1 cellular context compared by ENCODE assay signal in the genomic region with DNA sequence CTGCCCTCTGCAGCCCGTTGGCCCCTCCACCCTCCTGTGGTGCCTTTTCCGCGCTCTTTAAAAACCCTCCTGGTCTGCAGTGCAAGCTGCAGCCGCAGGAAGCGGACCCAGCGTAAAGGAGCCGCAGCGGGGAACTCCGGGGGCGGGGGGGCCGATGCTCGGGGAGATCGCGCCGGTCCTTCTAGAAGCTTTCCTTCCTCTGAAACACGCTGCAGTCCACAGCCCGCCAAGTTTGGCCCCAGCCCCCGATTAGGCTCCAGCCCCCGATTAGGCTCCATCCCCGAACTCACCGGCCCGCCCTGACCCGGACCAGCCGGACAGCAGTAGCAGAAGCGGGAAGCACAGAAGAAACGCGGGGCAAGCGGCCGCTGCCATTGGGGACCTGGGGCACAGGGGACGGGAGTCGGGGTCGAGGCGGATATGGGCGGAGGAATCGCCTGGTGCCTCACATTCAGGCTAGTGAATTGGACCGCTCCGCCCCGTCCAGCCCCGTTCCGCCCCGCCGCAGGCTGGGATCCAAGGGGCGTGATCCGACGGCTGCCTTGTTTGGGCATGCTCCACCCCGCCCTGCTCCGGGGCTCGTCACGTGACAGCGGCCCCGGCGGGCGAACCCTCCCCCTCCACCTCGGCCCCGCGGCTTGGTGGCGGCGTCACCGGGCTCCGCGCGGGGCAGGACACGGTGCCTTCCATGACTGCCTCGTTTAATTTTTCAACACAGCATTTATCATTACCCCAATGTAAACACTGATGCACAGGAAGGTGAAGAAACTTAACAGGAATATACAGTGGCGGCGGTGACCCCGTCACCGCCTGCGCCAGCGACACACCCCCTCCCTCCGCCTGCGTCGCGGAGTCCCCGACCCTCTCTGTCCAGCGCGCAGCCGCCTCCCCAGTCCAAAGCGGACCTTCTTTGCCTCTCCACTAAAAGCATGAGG.
TF ChIP-seq lines count a peak whose summit lies in the region.

No MANE protein-coding gene starts in this region.

TF ChIP-seq in K562, 482 proteins besides CTCF, POLR2A, EP300 and RAD21 (continued from another document and continues in another):
- peak; percentile 91 for TF ChIP-seq KLF13 (tag; IDR thresholded peaks at IDR 0.05; ENCODE audit: borderline replicate concordance, low read depth)
- TF ChIP-seq HLTF (IDR thresholded peaks at IDR 0.05) = no peak
- no peak for TF ChIP-seq BACH1 (tag; IDR thresholded peaks at IDR 0.05)
- TF ChIP-seq, protein P1, sequence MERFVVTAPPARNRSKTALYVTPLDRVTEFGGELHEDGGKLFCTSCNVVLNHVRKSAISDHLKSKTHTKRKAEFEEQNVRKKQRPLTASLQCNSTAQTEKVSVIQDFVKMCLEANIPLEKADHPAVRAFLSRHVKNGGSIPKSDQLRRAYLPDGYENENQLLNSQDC (CRISPR knock-in tag; IDR thresholded peaks at IDR 0.05) = no peak
- TF ChIP-seq, protein P2, sequence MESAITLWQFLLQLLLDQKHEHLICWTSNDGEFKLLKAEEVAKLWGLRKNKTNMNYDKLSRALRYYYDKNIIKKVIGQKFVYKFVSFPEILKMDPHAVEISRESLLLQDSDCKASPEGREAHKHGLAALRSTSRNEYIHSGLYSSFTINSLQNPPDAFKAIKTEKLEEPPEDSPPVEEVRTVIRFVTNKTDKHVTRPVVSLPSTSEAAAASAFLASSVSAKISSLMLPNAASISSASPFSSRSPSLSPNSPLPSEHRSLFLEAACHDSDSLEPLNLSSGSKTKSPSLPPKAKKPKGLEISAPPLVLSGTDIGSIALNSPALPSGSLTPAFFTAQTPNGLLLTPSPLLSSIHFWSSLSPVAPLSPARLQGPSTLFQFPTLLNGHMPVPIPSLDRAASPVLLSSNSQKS (CRISPR knock-in tag; IDR thresholded peaks at IDR 0.05) = no peak
- no peak for TF ChIP-seq MCM7 (IDR thresholded peaks at IDR 0.05)
- TF ChIP-seq NCOA4 (IDR thresholded peaks at IDR 0.05; ENCODE audit: partially characterized antibody) = no peak
- TF ChIP-seq GTF2F1 (IDR thresholded peaks at IDR 0.05; ENCODE audit: low read depth, low read length) = no peak
- TF ChIP-seq ZNF830 (CRISPR knock-in tag; IDR thresholded peaks at IDR 0.05) = no peak; the same call in 1 of the 2 replicates
- TF ChIP-seq ZKSCAN1 (IDR thresholded peaks at IDR 0.05; ENCODE audit: low read depth, low read length) = no peak; the same call in none of the 2 replicates
- no peak for TF ChIP-seq BRD4 (IDR thresholded peaks at IDR 0.05)
- peak; percentile 42; the same call in 1 of the 2 replicates for TF ChIP-seq EP400 (IDR thresholded peaks at IDR 0.05)
- 0 out of 2 replicates have a peak, but pooled peaks have one; percentile 54 for TF ChIP-seq ERF (CRISPR knock-in tag; IDR thresholded peaks at IDR 0.05)
- peak; percentile 85 to 95 for TF ChIP-seq MAZ (CRISPR knock-in tag; conservative IDR thresholded peaks at IDR 0.05 in 1 of 2, IDR thresholded peaks at IDR 0.05 in 1 of 2)
- no peak for TF ChIP-seq ZKSCAN3 (CRISPR knock-in tag; IDR thresholded peaks at IDR 0.05)
- TF ChIP-seq CREM (IDR thresholded peaks at IDR 0.05; ENCODE audit: low read depth) = peak; percentile 81
- no peak for TF ChIP-seq ZC3H4 (CRISPR knock-in tag; IDR thresholded peaks at IDR 0.05; ENCODE audit: borderline replicate concordance)
- TF ChIP-seq FOXK1 (CRISPR knock-in tag; IDR thresholded peaks at IDR 0.05; ENCODE audit: borderline replicate concordance) = no peak
- TF ChIP-seq NBN (IDR thresholded peaks at IDR 0.05; ENCODE audit: low read depth) = no peak
- TF ChIP-seq POU5F1 (IDR thresholded peaks at IDR 0.05; ENCODE audit: borderline replicate concordance, low read depth, low read length, partially characterized antibody) = no peak
- TF ChIP-seq HNRNPUL1 (IDR thresholded peaks at IDR 0.05; ENCODE audit: low read length) = no peak
- TF ChIP-seq DNMT1 (IDR thresholded peaks at IDR 0.05) = no peak
- TF ChIP-seq, protein P3, sequence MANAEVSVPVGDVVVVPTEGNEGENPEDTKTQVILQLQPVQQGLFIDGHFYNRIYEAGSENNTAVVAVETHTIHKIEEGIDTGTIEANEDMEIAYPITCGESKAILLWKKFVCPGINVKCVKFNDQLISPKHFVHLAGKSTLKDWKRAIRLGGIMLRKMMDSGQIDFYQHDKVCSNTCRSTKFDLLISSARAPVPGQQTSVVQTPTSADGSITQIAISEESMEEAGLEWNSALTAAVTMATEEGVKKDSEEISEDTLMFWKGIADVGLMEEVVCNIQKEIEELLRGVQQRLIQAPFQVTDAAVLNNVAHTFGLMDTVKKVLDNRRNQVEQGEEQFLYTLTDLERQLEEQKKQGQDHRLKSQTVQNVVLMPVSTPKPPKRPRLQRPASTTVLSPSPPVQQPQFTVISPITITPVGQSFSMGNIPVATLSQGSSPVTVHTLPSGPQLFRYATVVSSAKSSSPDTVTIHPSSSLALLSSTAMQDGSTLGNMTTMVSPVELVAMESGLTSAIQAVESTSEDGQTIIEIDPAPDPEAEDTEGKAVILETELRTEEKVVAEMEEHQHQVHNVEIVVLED (CRISPR knock-in tag; IDR thresholded peaks at IDR 0.05) = no peak
- no peak for TF ChIP-seq NCOA2 (IDR thresholded peaks at IDR 0.05; ENCODE audit: partially characterized antibody in 2 of 2)
- TF ChIP-seq, protein P4, sequence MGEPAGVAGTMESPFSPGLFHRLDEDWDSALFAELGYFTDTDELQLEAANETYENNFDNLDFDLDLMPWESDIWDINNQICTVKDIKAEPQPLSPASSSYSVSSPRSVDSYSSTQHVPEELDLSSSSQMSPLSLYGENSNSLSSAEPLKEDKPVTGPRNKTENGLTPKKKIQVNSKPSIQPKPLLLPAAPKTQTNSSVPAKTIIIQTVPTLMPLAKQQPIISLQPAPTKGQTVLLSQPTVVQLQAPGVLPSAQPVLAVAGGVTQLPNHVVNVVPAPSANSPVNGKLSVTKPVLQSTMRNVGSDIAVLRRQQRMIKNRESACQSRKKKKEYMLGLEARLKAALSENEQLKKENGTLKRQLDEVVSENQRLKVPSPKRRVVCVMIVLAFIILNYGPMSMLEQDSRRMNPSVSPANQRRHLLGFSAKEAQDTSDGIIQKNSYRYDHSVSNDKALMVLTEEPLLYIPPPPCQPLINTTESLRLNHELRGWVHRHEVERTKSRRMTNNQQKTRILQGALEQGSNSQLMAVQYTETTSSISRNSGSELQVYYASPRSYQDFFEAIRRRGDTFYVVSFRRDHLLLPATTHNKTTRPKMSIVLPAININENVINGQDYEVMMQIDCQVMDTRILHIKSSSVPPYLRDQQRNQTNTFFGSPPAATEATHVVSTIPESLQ (CRISPR knock-in tag; IDR thresholded peaks at IDR 0.05) = no peak
- TF ChIP-seq, protein P5, sequence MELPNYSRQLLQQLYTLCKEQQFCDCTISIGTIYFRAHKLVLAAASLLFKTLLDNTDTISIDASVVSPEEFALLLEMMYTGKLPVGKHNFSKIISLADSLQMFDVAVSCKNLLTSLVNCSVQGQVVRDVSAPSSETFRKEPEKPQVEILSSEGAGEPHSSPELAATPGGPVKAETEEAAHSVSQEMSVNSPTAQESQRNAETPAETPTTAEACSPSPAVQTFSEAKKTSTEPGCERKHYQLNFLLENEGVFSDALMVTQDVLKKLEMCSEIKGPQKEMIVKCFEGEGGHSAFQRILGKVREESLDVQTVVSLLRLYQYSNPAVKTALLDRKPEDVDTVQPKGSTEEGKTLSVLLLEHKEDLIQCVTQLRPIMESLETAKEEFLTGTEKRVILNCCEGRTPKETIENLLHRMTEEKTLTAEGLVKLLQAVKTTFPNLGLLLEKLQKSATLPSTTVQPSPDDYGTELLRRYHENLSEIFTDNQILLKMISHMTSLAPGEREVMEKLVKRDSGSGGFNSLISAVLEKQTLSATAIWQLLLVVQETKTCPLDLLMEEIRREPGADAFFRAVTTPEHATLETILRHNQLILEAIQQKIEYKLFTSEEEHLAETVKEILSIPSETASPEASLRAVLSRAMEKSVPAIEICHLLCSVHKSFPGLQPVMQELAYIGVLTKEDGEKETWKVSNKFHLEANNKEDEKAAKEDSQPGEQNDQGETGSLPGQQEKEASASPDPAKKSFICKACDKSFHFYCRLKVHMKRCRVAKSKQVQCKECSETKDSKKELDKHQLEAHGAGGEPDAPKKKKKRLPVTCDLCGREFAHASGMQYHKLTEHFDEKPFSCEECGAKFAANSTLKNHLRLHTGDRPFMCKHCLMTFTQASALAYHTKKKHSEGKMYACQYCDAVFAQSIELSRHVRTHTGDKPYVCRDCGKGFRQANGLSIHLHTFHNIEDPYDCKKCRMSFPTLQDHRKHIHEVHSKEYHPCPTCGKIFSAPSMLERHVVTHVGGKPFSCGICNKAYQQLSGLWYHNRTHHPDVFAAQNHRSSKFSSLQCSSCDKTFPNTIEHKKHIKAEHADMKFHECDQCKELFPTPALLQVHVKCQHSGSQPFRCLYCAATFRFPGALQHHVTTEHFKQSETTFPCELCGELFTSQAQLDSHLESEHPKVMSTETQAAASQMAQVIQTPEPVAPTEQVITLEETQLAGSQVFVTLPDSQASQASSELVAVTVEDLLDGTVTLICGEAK (IDR thresholded peaks at IDR 0.05) = peak; percentile 68
- TF ChIP-seq, protein P5 (CRISPR knock-in tag; IDR thresholded peaks at IDR 0.05) = no peak
- TF ChIP-seq NCOR1 (IDR thresholded peaks at IDR 0.05) = no peak
- no peak for TF ChIP-seq SIX5 (IDR thresholded peaks at IDR 0.05; ENCODE audit: borderline replicate concordance in 1 of 2, insufficient read depth in 1 of 2, low read depth in 1 of 2, low read length in 2 of 2)
- TF ChIP-seq, protein P6, sequence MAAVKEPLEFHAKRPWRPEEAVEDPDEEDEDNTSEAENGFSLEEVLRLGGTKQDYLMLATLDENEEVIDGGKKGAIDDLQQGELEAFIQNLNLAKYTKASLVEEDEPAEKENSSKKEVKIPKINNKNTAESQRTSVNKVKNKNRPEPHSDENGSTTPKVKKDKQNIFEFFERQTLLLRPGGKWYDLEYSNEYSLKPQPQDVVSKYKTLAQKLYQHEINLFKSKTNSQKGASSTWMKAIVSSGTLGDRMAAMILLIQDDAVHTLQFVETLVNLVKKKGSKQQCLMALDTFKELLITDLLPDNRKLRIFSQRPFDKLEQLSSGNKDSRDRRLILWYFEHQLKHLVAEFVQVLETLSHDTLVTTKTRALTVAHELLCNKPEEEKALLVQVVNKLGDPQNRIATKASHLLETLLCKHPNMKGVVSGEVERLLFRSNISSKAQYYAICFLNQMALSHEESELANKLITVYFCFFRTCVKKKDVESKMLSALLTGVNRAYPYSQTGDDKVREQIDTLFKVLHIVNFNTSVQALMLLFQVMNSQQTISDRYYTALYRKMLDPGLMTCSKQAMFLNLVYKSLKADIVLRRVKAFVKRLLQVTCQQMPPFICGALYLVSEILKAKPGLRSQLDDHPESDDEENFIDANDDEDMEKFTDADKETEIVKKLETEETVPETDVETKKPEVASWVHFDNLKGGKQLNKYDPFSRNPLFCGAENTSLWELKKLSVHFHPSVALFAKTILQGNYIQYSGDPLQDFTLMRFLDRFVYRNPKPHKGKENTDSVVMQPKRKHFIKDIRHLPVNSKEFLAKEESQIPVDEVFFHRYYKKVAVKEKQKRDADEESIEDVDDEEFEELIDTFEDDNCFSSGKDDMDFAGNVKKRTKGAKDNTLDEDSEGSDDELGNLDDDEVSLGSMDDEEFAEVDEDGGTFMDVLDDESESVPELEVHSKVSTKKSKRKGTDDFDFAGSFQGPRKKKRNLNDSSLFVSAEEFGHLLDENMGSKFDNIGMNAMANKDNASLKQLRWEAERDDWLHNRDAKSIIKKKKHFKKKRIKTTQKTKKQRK (IDR thresholded peaks at IDR 0.05; ENCODE audit: borderline replicate concordance, low read depth, low read length) = no peak
- TF ChIP-seq, protein P7, sequence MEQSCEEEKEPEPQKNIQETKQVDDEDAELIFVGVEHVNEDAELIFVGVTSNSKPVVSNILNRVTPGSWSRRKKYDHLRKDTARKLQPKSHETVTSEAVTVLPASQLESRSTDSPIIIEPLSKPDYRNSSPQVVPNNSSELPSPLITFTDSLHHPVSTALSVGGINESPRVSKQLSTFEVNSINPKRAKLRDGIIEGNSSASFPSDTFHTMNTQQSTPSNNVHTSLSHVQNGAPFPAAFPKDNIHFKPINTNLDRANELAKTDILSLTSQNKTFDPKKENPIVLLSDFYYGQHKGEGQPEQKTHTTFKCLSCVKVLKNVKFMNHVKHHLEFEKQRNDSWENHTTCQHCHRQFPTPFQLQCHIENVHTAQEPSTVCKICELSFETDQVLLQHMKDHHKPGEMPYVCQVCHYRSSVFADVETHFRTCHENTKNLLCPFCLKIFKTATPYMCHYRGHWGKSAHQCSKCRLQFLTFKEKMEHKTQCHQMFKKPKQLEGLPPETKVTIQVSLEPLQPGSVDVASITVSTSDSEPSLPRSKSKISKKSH (CRISPR knock-in tag; IDR thresholded peaks at IDR 0.05) = no peak
- TF ChIP-seq BRD9 (IDR thresholded peaks at IDR 0.05; ENCODE audit: low read depth, partially characterized antibody) = no peak
- no peak for TF ChIP-seq BDP1 (IDR thresholded peaks at IDR 0.05; ENCODE audit: insufficient read depth, insufficient read length)
- TF ChIP-seq CBX1 (IDR thresholded peaks at IDR 0.05; ENCODE audit: low read depth) = no peak
- TF ChIP-seq OTX1 (CRISPR knock-in tag; IDR thresholded peaks at IDR 0.05) = 0 out of 2 replicates have a peak, but pooled peaks have one; percentile 57
- no peak; the same call in 1 of the 2 replicates for TF ChIP-seq ARID1B (IDR thresholded peaks at IDR 0.05)
- TF ChIP-seq, protein P8, sequence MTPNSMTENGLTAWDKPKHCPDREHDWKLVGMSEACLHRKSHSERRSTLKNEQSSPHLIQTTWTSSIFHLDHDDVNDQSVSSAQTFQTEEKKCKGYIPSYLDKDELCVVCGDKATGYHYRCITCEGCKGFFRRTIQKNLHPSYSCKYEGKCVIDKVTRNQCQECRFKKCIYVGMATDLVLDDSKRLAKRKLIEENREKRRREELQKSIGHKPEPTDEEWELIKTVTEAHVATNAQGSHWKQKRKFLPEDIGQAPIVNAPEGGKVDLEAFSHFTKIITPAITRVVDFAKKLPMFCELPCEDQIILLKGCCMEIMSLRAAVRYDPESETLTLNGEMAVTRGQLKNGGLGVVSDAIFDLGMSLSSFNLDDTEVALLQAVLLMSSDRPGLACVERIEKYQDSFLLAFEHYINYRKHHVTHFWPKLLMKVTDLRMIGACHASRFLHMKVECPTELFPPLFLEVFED (CRISPR knock-in tag; conservative IDR thresholded peaks at IDR 0.05) = no peak
